1 cellular context compared by ENCODE assay signal in genomic region chr4:153466637-153467153, GRCh38.
TF ChIP-seq lines count a peak whose summit lies in the region.

No MANE protein-coding gene starts in this region.

TF ChIP-seq in K562, 482 proteins besides CTCF, POLR2A, EP300 and RAD21 (continued from another document and continues in another):
- TF ChIP-seq MGA (IDR thresholded peaks at IDR 0.05) (no peak; the same call in 1 of the 2 replicates), NR0B1 (IDR thresholded peaks at IDR 0.05; ENCODE audit: partially characterized antibody) (no peak), PHF8 (IDR thresholded peaks at IDR 0.05; ENCODE audit: borderline replicate concordance, low read length) (0 out of 2 replicates have a peak, but pooled peaks have one; percentile 4), FOXM1 (IDR thresholded peaks at IDR 0.05; ENCODE audit: low read depth) (no peak), FOXM1 (CRISPR knock-in tag; IDR thresholded peaks at IDR 0.05; ENCODE audit: low read depth) (no peak), MCM3 (IDR thresholded peaks at IDR 0.05) (no peak), BRF1 (IDR thresholded peaks at IDR 0.05; ENCODE audit: borderline replicate concordance, extremely low read depth, insufficient read length) (no peak), PHTF2 (CRISPR knock-in tag; IDR thresholded peaks at IDR 0.05) (no peak), ZNF561 (CRISPR knock-in tag; conservative IDR thresholded peaks at IDR 0.05) (no peak), ZNF445 (CRISPR knock-in tag; IDR thresholded peaks at IDR 0.05; ENCODE audit: low read depth) (no peak), BRCA1 (IDR thresholded peaks at IDR 0.05) (no peak), BRCA1 (CRISPR knock-in tag; IDR thresholded peaks at IDR 0.05) (no peak), XRCC5 (IDR thresholded peaks at IDR 0.05; ENCODE audit: low read depth, low read length) (no peak), KLF10 (CRISPR knock-in tag; IDR thresholded peaks at IDR 0.05) (no peak), ZBED1 (IDR thresholded peaks at IDR 0.05) (no peak), RBM15 (IDR thresholded peaks at IDR 0.05; ENCODE audit: insufficient read depth, low read length) (no peak), SIX5 (IDR thresholded peaks at IDR 0.05; ENCODE audit: borderline replicate concordance in 1 of 2, insufficient read depth in 1 of 2, low read depth in 1 of 2, low read length in 2 of 2) (no peak), LCOR (CRISPR knock-in tag; IDR thresholded peaks at IDR 0.05) (0 out of 2 replicates have a peak, but pooled peaks have one; percentile 10), FOXP1 (CRISPR knock-in tag; IDR thresholded peaks at IDR 0.05) (no peak), PML (IDR thresholded peaks at IDR 0.05; ENCODE audit: low read length) (no peak; the same call in 1 of the 2 replicates), ZNF449 (CRISPR knock-in tag; IDR thresholded peaks at IDR 0.05) (no peak), CREBBP (IDR thresholded peaks at IDR 0.05; ENCODE audit: low read depth, low read length) (no peak), ZBTB1 (CRISPR knock-in tag; IDR thresholded peaks at IDR 0.05; ENCODE audit: borderline replicate concordance, low read depth) (peak; percentile 56; the same call in 1 of the 2 replicates), NRF1 (conservative IDR thresholded peaks at IDR 0.05 in 1 of 2, IDR thresholded peaks at IDR 0.05 in 1 of 2) (peak; percentile 57 to 68; a peak in 3 of 4 replicates), BRD9 (IDR thresholded peaks at IDR 0.05; ENCODE audit: low read depth, partially characterized antibody) (no peak), GATAD2B (IDR thresholded peaks at IDR 0.05; ENCODE audit: borderline replicate concordance) (peak; percentile 51; the same call in 1 of the 2 replicates), ZNF507 (tag; conservative IDR thresholded peaks at IDR 0.05) (no peak), ZNF584 (CRISPR knock-in tag; IDR thresholded peaks at IDR 0.05; ENCODE audit: low read depth) (no peak), KDM5B (IDR thresholded peaks at IDR 0.05; ENCODE audit: insufficient replicate concordance, low read depth, low read length) (peak; percentile 31), STAG1 (CRISPR knock-in tag; IDR thresholded peaks at IDR 0.05; ENCODE audit: borderline replicate concordance) (no peak), ZNF184 (CRISPR knock-in tag; IDR thresholded peaks at IDR 0.05) (no peak), SRSF7 (optimal IDR thresholded peaks at IDR 0.05; ENCODE audit: low read depth, low read length) (no peak), GABPB1 (CRISPR knock-in tag; IDR thresholded peaks at IDR 0.05) (0 out of 2 replicates have a peak, but pooled peaks have one; percentile 17), BHLHE40 (IDR thresholded peaks at IDR 0.05; ENCODE audit: low read length) (no peak), ZFX (CRISPR knock-in tag; IDR thresholded peaks at IDR 0.05) (no peak; the same call in 1 of the 2 replicates), ZNF23 (CRISPR knock-in tag; IDR thresholded peaks at IDR 0.05) (no peak), SP1 (CRISPR knock-in tag; IDR thresholded peaks at IDR 0.05) (no peak), ZNF780A (CRISPR knock-in tag; IDR thresholded peaks at IDR 0.05) (no peak), EZH2 (IDR thresholded peaks at IDR 0.05; ENCODE audit: borderline replicate concordance, low read depth, low read length) (no peak), ELK3 (CRISPR knock-in tag; IDR thresholded peaks at IDR 0.05) (no peak), HDAC1 (IDR thresholded peaks at IDR 0.05) (no peak; a peak in 1 of 4 replicates), ZNF639 (CRISPR knock-in tag; conservative IDR thresholded peaks at IDR 0.05 in 1 of 2, IDR thresholded peaks at IDR 0.05 in 1 of 2) (no peak), ZMIZ1 (IDR thresholded peaks at IDR 0.05; ENCODE audit: low read depth in 2 of 2, low read length in 2 of 2) (no peak), SREBF1 (IDR thresholded peaks at IDR 0.05; ENCODE audit: borderline replicate concordance, low read depth, low read length) (no peak), ETS1 (conservative IDR thresholded peaks at IDR 0.05; ENCODE audit: control insufficient read depth, low read depth, low read length) (0 out of 2 replicates have a peak, but pooled peaks have one; percentile 16)
